2 cellular contexts compared by ENCODE assay signal in the genomic region with DNA sequence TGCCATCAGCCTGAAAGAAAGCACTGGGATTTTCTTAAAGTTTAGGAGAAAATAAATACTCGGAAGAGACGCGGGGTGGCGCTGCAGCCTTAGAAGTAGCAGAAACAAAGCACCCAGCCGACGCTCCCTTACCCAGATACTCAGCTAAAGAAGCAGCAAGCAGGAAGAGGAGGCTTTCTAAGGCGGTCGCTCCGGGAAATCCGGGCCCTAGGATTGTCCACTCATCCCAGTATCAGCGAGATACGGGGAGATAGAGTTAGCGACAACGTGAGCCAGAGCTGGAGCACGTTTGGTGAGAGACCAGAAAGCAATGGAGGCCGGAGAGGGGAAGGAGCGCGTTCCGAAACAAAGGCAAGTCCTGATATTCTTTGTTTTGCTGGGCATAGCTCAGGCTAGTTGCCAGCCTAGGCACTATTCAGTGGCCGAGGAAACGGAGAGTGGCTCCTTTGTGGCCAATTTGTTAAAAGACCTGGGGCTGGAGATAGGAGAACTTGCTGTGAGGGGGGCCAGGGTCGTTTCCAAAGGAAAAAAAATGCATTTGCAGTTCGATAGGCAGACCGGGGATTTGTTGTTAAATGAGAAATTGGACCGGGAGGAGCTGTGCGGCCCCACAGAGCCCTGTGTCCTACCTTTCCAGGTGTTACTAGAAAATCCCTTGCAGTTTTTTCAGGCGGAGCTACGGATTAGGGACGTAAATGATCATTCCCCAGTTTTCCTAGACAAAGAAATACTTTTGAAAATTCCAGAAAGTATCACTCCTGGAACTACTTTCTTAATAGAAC.
A peak's percentile ranks its signal among the peaks of the same experiment; 100 is the strongest.
TF ChIP-seq lines count a peak whose summit lies in the region.

PCDHB2 (plus strand) TSS at position 135 of the 782 bp plus-strand sequence; CDS start at position 311, 176 bp downstream.

TF ChIP-seq in GM23338, 12 proteins besides CTCF, POLR2A, EP300 and RAD21:
- TF ChIP-seq POLR2AphosphoS5 (IDR thresholded peaks at IDR 0.05; ENCODE audit: low read depth) (peak; percentile 83), CREB1 (CRISPR knock-in tag; IDR thresholded peaks at IDR 0.05; ENCODE audit: low read depth) (no peak), REST (IDR thresholded peaks at IDR 0.05; ENCODE audit: unreplicated experiment) (no peak), ETS1 (IDR thresholded peaks at IDR 0.05) (peak; percentile 28; the same call in 1 of the 2 replicates), JUNB (IDR thresholded peaks at IDR 0.05; ENCODE audit: unreplicated experiment) (peak; percentile 60)

TF ChIP-seq in HepG2, 621 proteins besides CTCF, POLR2A, EP300 and RAD21 (continues in another document):
- TF ChIP-seq XBP1 (CRISPR knock-in tag; IDR thresholded peaks at IDR 0.05) (no peak), ZNF263 (CRISPR knock-in tag; IDR thresholded peaks at IDR 0.05) (0 out of 2 replicates have a peak, but pooled peaks have one; percentile 37), ZNF101 (CRISPR knock-in tag; IDR thresholded peaks at IDR 0.05; ENCODE audit: borderline replicate concordance, low read depth) (no peak), SOX5 (CRISPR knock-in tag; IDR thresholded peaks at IDR 0.05; ENCODE audit: borderline replicate concordance) (no peak; the same call in 1 of the 2 replicates), ZNF205 (CRISPR knock-in tag; IDR thresholded peaks at IDR 0.05) (peak; percentile 50; the same call in 1 of the 2 replicates), FOXP1 (IDR thresholded peaks at IDR 0.05) (no peak), FOXP1 (CRISPR knock-in tag; IDR thresholded peaks at IDR 0.05) (no peak), ZNF510 (CRISPR knock-in tag; IDR thresholded peaks at IDR 0.05; ENCODE audit: low read depth) (no peak), NCOA1 (CRISPR knock-in tag; IDR thresholded peaks at IDR 0.05) (no peak), SALL1 (CRISPR knock-in tag; IDR thresholded peaks at IDR 0.05) (peak; percentile 36; the same call in 1 of the 2 replicates), HDAC2 (CRISPR knock-in tag; IDR thresholded peaks at IDR 0.05) (0 out of 2 replicates have a peak, but pooled peaks have one; percentile 39), ZNF251 (CRISPR knock-in tag; IDR thresholded peaks at IDR 0.05) (no peak), ZNF335 (CRISPR knock-in tag; IDR thresholded peaks at IDR 0.05) (no peak), SP1 (IDR thresholded peaks at IDR 0.05) (no peak), SP1 (CRISPR knock-in tag; IDR thresholded peaks at IDR 0.05) (no peak), ZNF256 (CRISPR knock-in tag; conservative IDR thresholded peaks at IDR 0.05) (no peak), MTERF4 (CRISPR knock-in tag; IDR thresholded peaks at IDR 0.05) (no peak), PRMT3 (CRISPR knock-in tag; IDR thresholded peaks at IDR 0.05; ENCODE audit: borderline replicate concordance, low read depth) (no peak), NFATC3 (CRISPR knock-in tag; IDR thresholded peaks at IDR 0.05) (no peak), ZNF891 (CRISPR knock-in tag; IDR thresholded peaks at IDR 0.05) (0 out of 2 replicates have a peak, but pooled peaks have one; percentile 37), ZKSCAN8 (CRISPR knock-in tag; IDR thresholded peaks at IDR 0.05; ENCODE audit: borderline replicate concordance) (0 out of 2 replicates have a peak, but pooled peaks have one; percentile 45), ERF (CRISPR knock-in tag; IDR thresholded peaks at IDR 0.05) (peak; percentile 47; the same call in 1 of the 2 replicates), ZNF713 (CRISPR knock-in tag; IDR thresholded peaks at IDR 0.05) (no peak), ATRX (CRISPR knock-in tag; IDR thresholded peaks at IDR 0.05; ENCODE audit: borderline replicate concordance) (no peak), HNRNPH1 (optimal IDR thresholded peaks at IDR 0.05; ENCODE audit: low read depth, low read length) (no peak), UBTF (CRISPR knock-in tag; IDR thresholded peaks at IDR 0.05) (peak; percentile 72), KLF16 (CRISPR knock-in tag; IDR thresholded peaks at IDR 0.05) (0 out of 4 replicates have a peak, but pooled peaks of 1 of the 2 experiments have one; percentile 42), ZNF274 (CRISPR knock-in tag; IDR thresholded peaks at IDR 0.05) (0 out of 2 replicates have a peak, but pooled peaks have one; percentile 39), SMARCE1 (IDR thresholded peaks at IDR 0.05; ENCODE audit: borderline replicate concordance) (no peak), ZNF414 (CRISPR knock-in tag; IDR thresholded peaks at IDR 0.05) (0 out of 2 replicates have a peak, but pooled peaks have one; percentile 65), ZNF383 (CRISPR knock-in tag; IDR thresholded peaks at IDR 0.05; ENCODE audit: borderline replicate concordance) (no peak), SPEN (CRISPR knock-in tag; IDR thresholded peaks at IDR 0.05; ENCODE audit: low read depth) (no peak), JUND (CRISPR knock-in tag; IDR thresholded peaks at IDR 0.05) (no peak), NCOA2 (CRISPR knock-in tag; IDR thresholded peaks at IDR 0.05) (0 out of 2 replicates have a peak, but pooled peaks have one; percentile 20), DMAP1 (CRISPR knock-in tag; IDR thresholded peaks at IDR 0.05) (peak; percentile 40; the same call in 1 of the 2 replicates), GFI1 (CRISPR knock-in tag; IDR thresholded peaks at IDR 0.05; ENCODE audit: borderline replicate concordance) (no peak), GATAD2A (CRISPR knock-in tag; IDR thresholded peaks at IDR 0.05) (peak; percentile 41; the same call in 1 of the 2 replicates), TGIF2 (CRISPR knock-in tag; IDR thresholded peaks at IDR 0.05) (no peak), ZNF607 (CRISPR knock-in tag; IDR thresholded peaks at IDR 0.05; ENCODE audit: borderline replicate concordance) (0 out of 2 replicates have a peak, but pooled peaks have one; percentile 40), LCORL (IDR thresholded peaks at IDR 0.05) (no peak), LCORL (CRISPR knock-in tag; IDR thresholded peaks at IDR 0.05) (no peak), TAF1 (CRISPR knock-in tag; IDR thresholded peaks at IDR 0.05) (peak; percentile 62), ZXDC (CRISPR knock-in tag; IDR thresholded peaks at IDR 0.05) (peak; percentile 38; the same call in 1 of the 2 replicates)
- TF ChIP-seq, protein P1, sequence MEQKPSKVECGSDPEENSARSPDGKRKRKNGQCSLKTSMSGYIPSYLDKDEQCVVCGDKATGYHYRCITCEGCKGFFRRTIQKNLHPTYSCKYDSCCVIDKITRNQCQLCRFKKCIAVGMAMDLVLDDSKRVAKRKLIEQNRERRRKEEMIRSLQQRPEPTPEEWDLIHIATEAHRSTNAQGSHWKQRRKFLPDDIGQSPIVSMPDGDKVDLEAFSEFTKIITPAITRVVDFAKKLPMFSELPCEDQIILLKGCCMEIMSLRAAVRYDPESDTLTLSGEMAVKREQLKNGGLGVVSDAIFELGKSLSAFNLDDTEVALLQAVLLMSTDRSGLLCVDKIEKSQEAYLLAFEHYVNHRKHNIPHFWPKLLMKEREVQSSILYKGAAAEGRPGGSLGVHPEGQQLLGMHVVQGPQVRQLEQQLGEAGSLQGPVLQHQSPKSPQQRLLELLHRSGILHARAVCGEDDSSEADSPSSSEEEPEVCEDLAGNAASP (CRISPR knock-in tag; IDR thresholded peaks at IDR 0.05; ENCODE audit: borderline replicate concordance), result 0 out of 2 replicates have a peak, but pooled peaks have one; percentile 11
- TF ChIP-seq, protein P2, sequence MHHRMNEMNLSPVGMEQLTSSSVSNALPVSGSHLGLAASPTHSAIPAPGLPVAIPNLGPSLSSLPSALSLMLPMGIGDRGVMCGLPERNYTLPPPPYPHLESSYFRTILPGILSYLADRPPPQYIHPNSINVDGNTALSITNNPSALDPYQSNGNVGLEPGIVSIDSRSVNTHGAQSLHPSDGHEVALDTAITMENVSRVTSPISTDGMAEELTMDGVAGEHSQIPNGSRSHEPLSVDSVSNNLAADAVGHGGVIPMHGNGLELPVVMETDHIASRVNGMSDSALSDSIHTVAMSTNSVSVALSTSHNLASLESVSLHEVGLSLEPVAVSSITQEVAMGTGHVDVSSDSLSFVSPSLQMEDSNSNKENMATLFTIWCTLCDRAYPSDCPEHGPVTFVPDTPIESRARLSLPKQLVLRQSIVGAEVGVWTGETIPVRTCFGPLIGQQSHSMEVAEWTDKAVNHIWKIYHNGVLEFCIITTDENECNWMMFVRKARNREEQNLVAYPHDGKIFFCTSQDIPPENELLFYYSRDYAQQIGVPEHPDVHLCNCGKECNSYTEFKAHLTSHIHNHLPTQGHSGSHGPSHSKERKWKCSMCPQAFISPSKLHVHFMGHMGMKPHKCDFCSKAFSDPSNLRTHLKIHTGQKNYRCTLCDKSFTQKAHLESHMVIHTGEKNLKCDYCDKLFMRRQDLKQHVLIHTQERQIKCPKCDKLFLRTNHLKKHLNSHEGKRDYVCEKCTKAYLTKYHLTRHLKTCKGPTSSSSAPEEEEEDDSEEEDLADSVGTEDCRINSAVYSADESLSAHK (CRISPR knock-in tag; IDR thresholded peaks at IDR 0.05; ENCODE audit: borderline replicate concordance), result 0 out of 2 replicates have a peak, but pooled peaks have one; percentile 30
- TF ChIP-seq, protein P3, sequence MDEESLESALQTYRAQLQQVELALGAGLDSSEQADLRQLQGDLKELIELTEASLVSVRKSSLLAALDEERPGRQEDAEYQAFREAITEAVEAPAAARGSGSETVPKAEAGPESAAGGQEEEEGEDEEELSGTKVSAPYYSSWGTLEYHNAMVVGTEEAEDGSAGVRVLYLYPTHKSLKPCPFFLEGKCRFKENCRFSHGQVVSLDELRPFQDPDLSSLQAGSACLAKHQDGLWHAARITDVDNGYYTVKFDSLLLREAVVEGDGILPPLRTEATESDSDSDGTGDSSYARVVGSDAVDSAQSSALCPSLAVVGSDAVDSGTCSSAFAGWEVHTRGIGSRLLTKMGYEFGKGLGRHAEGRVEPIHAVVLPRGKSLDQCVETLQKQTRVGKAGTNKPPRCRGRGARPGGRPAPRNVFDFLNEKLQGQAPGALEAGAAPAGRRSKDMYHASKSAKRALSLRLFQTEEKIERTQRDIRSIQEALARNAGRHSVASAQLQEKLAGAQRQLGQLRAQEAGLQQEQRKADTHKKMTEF (CRISPR knock-in tag; IDR thresholded peaks at IDR 0.05), result 0 out of 2 replicates have a peak, but pooled peaks have one; percentile 43
- TF ChIP-seq, protein P4, sequence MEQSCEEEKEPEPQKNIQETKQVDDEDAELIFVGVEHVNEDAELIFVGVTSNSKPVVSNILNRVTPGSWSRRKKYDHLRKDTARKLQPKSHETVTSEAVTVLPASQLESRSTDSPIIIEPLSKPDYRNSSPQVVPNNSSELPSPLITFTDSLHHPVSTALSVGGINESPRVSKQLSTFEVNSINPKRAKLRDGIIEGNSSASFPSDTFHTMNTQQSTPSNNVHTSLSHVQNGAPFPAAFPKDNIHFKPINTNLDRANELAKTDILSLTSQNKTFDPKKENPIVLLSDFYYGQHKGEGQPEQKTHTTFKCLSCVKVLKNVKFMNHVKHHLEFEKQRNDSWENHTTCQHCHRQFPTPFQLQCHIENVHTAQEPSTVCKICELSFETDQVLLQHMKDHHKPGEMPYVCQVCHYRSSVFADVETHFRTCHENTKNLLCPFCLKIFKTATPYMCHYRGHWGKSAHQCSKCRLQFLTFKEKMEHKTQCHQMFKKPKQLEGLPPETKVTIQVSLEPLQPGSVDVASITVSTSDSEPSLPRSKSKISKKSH (CRISPR knock-in tag; IDR thresholded peaks at IDR 0.05; ENCODE audit: borderline replicate concordance), result 0 out of 2 replicates have a peak, but pooled peaks have one; percentile 35
